ENCODE assay signal across 10 cellular contexts in the genomic region with DNA sequence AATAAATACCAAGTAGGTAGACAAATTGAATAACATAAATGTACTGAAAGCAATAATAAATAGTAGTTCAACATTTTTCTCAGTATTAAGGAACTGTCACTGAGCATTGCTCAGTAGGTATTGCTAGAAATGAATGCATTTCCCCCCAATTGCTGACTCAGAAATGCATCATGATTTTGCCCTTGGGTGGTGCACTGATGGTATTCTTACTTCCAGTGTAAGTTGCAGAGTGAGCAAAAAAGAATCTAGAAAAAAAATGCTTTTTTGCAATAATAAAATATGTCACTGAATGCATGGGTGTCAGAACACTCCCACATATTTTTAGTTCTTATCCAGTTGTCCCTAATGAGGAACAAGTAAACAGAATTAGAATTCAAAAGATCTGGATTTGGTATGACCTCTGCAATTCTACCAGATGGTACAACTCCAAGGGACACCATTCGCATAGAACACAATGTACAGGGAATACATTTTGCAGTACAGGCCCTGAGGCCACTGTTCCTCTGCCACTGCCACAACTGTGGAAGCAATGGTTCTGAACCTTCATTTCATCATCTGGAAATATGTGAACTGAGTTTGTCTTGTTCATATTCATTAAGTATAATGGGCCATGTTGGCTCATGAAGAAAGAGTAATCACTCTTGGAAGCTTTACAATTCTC.
A peak's percentile ranks its signal among the peaks of the same experiment; 100 is the strongest.
DNase-seq lines count a peak whose midpoint lies in the region; ATAC-seq, FAIRE-seq and TF ChIP-seq lines count a peak whose summit lies in the region.
"Had no signal": no experiment of that assay in that cellular context is flagged by ENCODE, and none has a peak within 500 bp of the region (broad histone marks: within the 10 kb centered on the region; RNA-seq: fewer than 3 reads in every experiment).

No MANE protein-coding gene starts in this region.

- TF ChIP-seq CTCF in A549 (IDR thresholded peaks at IDR 0.05) (no peak), fibroblast of mammary gland (conservative IDR thresholded peaks at IDR 0.05; ENCODE audit: control insufficient read depth, insufficient read depth, low read depth, low read length) (no peak)

- TF ChIP-seq EP300 in A549 (IDR thresholded peaks at IDR 0.05), result no peak

- FAIRE-seq in A549 (lab: Jason Lieb, UNC), result peak; percentile 46

- TF ChIP-seq POLR2A in A549 (IDR thresholded peaks at IDR 0.05; ENCODE audit: low read length) (no peak), erythroblast (IDR thresholded peaks at IDR 0.05; ENCODE audit: low read length) (no peak)

- DNase-seq in A549 (ENCODE audit: low read depth in 1 of 2, low spot score in 1 of 2), result no peak
- DNase-seq in EH (ENCODE audit: low read depth), result peak; percentile 75
- DNase-seq in fibroblast of mammary gland (ENCODE audit: low read depth), result peak; percentile 53
- no peak for DNase-seq in erythroblast (lab: John Stamatoyannopoulos, UW)
- no peak for DNase-seq in SW480 (ENCODE audit: low spot score)
- DNase-seq in NCI-H2227 (lab: John Stamatoyannopoulos, UW; ENCODE audit: unreplicated experiment), result no peak
- DNase-seq: CD4-positive, alpha-beta T cell; MM.1S had no signal

- 96% methylated on average over 1 of the region's 1 CpG for whole genome bisulfite sequencing in A549 (ENCODE audit: missing lambda C conversion rate)

- H3K4me3 ChIP-seq in A549 (no peak overlapping the region), fibroblast of mammary gland (ENCODE audit: control insufficient read depth, low read depth, low read length) (no peak overlapping the region)

- ATAC-seq in A549 (0 out of 6 replicates have a peak, but pooled peaks of 1 of the 2 experiments have one; percentile 13), SK-N-SH treated with all-trans-retinoic acid at 6 μM for 48 hours (peak; percentile 69), HG02623 (IDR thresholded peaks at IDR 0.05; ENCODE audit: unreplicated experiment) (no peak)

- H3K9me3 ChIP-seq in A549, result no peaks in the 10 kb centered on the region

- no peaks in the 10 kb centered on the region for H3K4me1 ChIP-seq in A549

- CTCF ChIA-PET in A549 (lab: Yijun Ruan, JAX), result no interaction called here

- no peak for TF ChIP-seq RAD21 in A549 (conservative IDR thresholded peaks at IDR 0.05 in 1 of 2, IDR thresholded peaks at IDR 0.05 in 1 of 2)

- POLR2A ChIA-PET in A549 (lab: Yijun Ruan, JAX), result no interaction called here

- no peak overlapping the region for H3K27ac ChIP-seq in A549

- H3K4me2 ChIP-seq in A549, result no peak overlapping the region

TF ChIP-seq in A549, 52 proteins besides CTCF, POLR2A, EP300 and RAD21:
- TF ChIP-seq RNF2 (IDR thresholded peaks at IDR 0.05; ENCODE audit: borderline replicate concordance, low read depth) (no peak), MAFK (IDR thresholded peaks at IDR 0.05; ENCODE audit: partially characterized antibody) (peak; percentile 53), KDM1A (IDR thresholded peaks at IDR 0.05; ENCODE audit: low read depth) (no peak)
- TF ChIP-seq, protein P1, sequence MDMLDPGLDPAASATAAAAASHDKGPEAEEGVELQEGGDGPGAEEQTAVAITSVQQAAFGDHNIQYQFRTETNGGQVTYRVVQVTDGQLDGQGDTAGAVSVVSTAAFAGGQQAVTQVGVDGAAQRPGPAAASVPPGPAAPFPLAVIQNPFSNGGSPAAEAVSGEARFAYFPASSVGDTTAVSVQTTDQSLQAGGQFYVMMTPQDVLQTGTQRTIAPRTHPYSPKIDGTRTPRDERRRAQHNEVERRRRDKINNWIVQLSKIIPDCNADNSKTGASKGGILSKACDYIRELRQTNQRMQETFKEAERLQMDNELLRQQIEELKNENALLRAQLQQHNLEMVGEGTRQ (IDR thresholded peaks at IDR 0.05), result no peak

TF ChIP-seq in SK-N-SH treated with all-trans-retinoic acid at 6 μM for 48 hours, 23 proteins besides CTCF, POLR2A, EP300 and RAD21:
- TF ChIP-seq, protein P2, sequence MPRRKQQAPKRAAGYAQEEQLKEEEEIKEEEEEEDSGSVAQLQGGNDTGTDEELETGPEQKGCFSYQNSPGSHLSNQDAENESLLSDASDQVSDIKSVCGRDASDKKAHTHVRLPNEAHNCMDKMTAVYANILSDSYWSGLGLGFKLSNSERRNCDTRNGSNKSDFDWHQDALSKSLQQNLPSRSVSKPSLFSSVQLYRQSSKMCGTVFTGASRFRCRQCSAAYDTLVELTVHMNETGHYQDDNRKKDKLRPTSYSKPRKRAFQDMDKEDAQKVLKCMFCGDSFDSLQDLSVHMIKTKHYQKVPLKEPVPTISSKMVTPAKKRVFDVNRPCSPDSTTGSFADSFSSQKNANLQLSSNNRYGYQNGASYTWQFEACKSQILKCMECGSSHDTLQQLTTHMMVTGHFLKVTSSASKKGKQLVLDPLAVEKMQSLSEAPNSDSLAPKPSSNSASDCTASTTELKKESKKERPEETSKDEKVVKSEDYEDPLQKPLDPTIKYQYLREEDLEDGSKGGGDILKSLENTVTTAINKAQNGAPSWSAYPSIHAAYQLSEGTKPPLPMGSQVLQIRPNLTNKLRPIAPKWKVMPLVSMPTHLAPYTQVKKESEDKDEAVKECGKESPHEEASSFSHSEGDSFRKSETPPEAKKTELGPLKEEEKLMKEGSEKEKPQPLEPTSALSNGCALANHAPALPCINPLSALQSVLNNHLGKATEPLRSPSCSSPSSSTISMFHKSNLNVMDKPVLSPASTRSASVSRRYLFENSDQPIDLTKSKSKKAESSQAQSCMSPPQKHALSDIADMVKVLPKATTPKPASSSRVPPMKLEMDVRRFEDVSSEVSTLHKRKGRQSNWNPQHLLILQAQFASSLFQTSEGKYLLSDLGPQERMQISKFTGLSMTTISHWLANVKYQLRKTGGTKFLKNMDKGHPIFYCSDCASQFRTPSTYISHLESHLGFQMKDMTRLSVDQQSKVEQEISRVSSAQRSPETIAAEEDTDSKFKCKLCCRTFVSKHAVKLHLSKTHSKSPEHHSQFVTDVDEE (CRISPR knock-in tag; IDR thresholded peaks at IDR 0.05), result no peak
- TF ChIP-seq ARNTL (CRISPR knock-in tag; IDR thresholded peaks at IDR 0.05; ENCODE audit: borderline replicate concordance, low read depth), result no peak
- no peak for TF ChIP-seq ZNF8 (CRISPR knock-in tag; IDR thresholded peaks at IDR 0.05)
- TF ChIP-seq, protein P3, sequence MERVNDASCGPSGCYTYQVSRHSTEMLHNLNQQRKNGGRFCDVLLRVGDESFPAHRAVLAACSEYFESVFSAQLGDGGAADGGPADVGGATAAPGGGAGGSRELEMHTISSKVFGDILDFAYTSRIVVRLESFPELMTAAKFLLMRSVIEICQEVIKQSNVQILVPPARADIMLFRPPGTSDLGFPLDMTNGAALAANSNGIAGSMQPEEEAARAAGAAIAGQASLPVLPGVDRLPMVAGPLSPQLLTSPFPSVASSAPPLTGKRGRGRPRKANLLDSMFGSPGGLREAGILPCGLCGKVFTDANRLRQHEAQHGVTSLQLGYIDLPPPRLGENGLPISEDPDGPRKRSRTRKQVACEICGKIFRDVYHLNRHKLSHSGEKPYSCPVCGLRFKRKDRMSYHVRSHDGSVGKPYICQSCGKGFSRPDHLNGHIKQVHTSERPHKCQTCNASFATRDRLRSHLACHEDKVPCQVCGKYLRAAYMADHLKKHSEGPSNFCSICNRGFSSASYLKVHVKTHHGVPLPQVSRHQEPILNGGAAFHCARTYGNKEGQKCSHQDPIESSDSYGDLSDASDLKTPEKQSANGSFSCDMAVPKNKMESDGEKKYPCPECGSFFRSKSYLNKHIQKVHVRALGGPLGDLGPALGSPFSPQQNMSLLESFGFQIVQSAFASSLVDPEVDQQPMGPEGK (CRISPR knock-in tag; IDR thresholded peaks at IDR 0.05; ENCODE audit: borderline replicate concordance), result no peak
- TF ChIP-seq OSR1 (CRISPR knock-in tag; IDR thresholded peaks at IDR 0.05), result no peak
- no peak for TF ChIP-seq ZFP30 (CRISPR knock-in tag; IDR thresholded peaks at IDR 0.05)
- TF ChIP-seq ZNF565 (CRISPR knock-in tag; conservative IDR thresholded peaks at IDR 0.05; ENCODE audit: low read depth), result no peak
- no peak for TF ChIP-seq TOX (CRISPR knock-in tag; IDR thresholded peaks at IDR 0.05; ENCODE audit: borderline replicate concordance)
- no peak for TF ChIP-seq TCF4 (CRISPR knock-in tag; IDR thresholded peaks at IDR 0.05; ENCODE audit: borderline replicate concordance)
- no peak for TF ChIP-seq PPARA (CRISPR knock-in tag; IDR thresholded peaks at IDR 0.05; ENCODE audit: borderline replicate concordance)
- TF ChIP-seq ZC3H10 (CRISPR knock-in tag; IDR thresholded peaks at IDR 0.05), result no peak
- TF ChIP-seq, protein P4, sequence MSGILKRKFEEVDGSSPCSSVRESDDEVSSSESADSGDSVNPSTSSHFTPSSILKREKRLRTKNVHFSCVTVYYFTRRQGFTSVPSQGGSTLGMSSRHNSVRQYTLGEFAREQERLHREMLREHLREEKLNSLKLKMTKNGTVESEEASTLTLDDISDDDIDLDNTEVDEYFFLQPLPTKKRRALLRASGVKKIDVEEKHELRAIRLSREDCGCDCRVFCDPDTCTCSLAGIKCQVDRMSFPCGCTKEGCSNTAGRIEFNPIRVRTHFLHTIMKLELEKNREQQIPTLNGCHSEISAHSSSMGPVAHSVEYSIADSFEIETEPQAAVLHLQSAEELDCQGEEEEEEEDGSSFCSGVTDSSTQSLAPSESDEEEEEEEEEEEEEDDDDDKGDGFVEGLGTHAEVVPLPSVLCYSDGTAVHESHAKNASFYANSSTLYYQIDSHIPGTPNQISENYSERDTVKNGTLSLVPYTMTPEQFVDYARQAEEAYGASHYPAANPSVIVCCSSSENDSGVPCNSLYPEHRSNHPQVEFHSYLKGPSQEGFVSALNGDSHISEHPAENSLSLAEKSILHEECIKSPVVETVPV (CRISPR knock-in tag; IDR thresholded peaks at IDR 0.05), result no peak
- TF ChIP-seq ESRRG (CRISPR knock-in tag; IDR thresholded peaks at IDR 0.05), result no peak
- no peak for TF ChIP-seq ISL1 (CRISPR knock-in tag; IDR thresholded peaks at IDR 0.05)
- no peak for TF ChIP-seq ZNF70 (CRISPR knock-in tag; IDR thresholded peaks at IDR 0.05)

Comparison
In these comparisons a context has a peak if more than half of its experiments do, and no peak if none do; other contexts are left out.
1. DNase-seq: peak in EH (single experiment) and fibroblast of mammary gland (single experiment); none in A549 (0 of 2), erythroblast (0 of 2), SW480 (single experiment) and NCI-H2227 (single experiment).